Comparison of ENCODE assay signal across 11 cellular contexts in genomic region chr5:93675458-93676450, GRCh38.
A peak's percentile ranks its signal among the peaks of the same experiment; 100 is the strongest.
DNase-seq lines count a peak whose midpoint lies in the region; ATAC-seq and TF ChIP-seq lines count a peak whose summit lies in the region.
"Had no signal": no experiment of that assay in that cellular context is flagged by ENCODE, and none has a peak within 500 bp of the region (broad histone marks: within the 10 kb centered on the region; RNA-seq: fewer than 3 reads in every experiment).

No MANE protein-coding gene starts in this region.

- H3K4me3 Mint-ChIP-seq in CD4-positive, alpha-beta memory T cell, result no peak overlapping the region
- H3K4me3 Mint-ChIP-seq: neural crest cell had no signal

- H3K4me1 ChIP-seq in gastroesophageal sphincter (peaks cover 0 to 14% (median 0%) of the 10 kb centered on the region in 3 donors), left lung (peaks cover 0 to 7% of the 10 kb centered on the region in 2 donors)
- H3K4me1 ChIP-seq in CD4-positive, alpha-beta memory T cell (ENCODE audit: insufficient read depth, low read length), result no peaks in the 10 kb centered on the region

- 67 to 75% methylated on average over 1 of the region's 1 CpG for WGBS in gastroesophageal sphincter (ENCODE audit: low coverage in 1 of 2), 2 donors

- H3K4me3 ChIP-seq in gastroesophageal sphincter (no peak overlapping the region), left lung (no peak overlapping the region)
- H3K4me3 ChIP-seq in CD4-positive, alpha-beta memory T cell (ENCODE audit: low read length in 2 of 2), result no peak overlapping the region

- peaks cover 0 to 2% (median 0%) of the 10 kb centered on the region in 8 donors for H3K9me3 Mint-ChIP-seq in CD4-positive, alpha-beta memory T cell
- H3K9me3 Mint-ChIP-seq: neural crest cell had no signal

- TF ChIP-seq EP300 in gastroesophageal sphincter (IDR thresholded peaks at IDR 0.05), result no peak

- H3K4me1 Mint-ChIP-seq in CD4-positive, alpha-beta memory T cell, result peaks cover 0 to 3% (median 0%) of the 10 kb centered on the region in 4 donors

- no peaks in the 10 kb centered on the region for H3K36me3 ChIP-seq in gastroesophageal sphincter
- no peaks in the 10 kb centered on the region for H3K36me3 ChIP-seq in left lung
- no peaks in the 10 kb centered on the region for H3K36me3 ChIP-seq in CD4-positive, alpha-beta memory T cell (ENCODE audit: insufficient read depth, low read length)

- H3K27ac Mint-ChIP-seq in CD4-positive, alpha-beta memory T cell, result peak overlapping the region in 2 of 7 donors; percentile 29 to 39

- peaks cover 1 to 7% of the 10 kb centered on the region in 2 donors for H3K36me3 Mint-ChIP-seq in CD4-positive, alpha-beta memory T cell

- TF ChIP-seq POLR2A in gastroesophageal sphincter (IDR thresholded peaks at IDR 0.05), result no peak

- peak; percentile 58 for ATAC-seq in GM19324 (IDR thresholded peaks at IDR 0.05; ENCODE audit: low FRiP score, unreplicated experiment)
- ATAC-seq in HG02678 (IDR thresholded peaks at IDR 0.05; ENCODE audit: unreplicated experiment), result peak; percentile 58
- ATAC-seq in gastroesophageal sphincter, result no peak
- ATAC-seq in left lung, result no peak

- H3K27ac ChIP-seq in gastroesophageal sphincter, result no peak overlapping the region
- no peak overlapping the region for H3K27ac ChIP-seq in left lung
- H3K27ac ChIP-seq in CD4-positive, alpha-beta memory T cell (ENCODE audit: low read depth, low read length), result no peak overlapping the region

- CTCF ChIA-PET in CD4-positive, alpha-beta memory T cell (lab: Charles Lee; ENCODE audit: partially characterized antibody), result no interaction called here

- H3K27me3 ChIP-seq in gastroesophageal sphincter (no peaks in the 10 kb centered on the region), left lung (no peaks in the 10 kb centered on the region)
- H3K27me3 ChIP-seq in CD4-positive, alpha-beta memory T cell (ENCODE audit: insufficient read depth, low read length), result no peaks in the 10 kb centered on the region

- no peaks in the 10 kb centered on the region for H3K27me3 Mint-ChIP-seq in CD4-positive, alpha-beta memory T cell

- POLR2A ChIA-PET in CD4-positive, alpha-beta memory T cell (lab: Charles Lee; ENCODE audit: partially characterized antibody), result no interaction called here

- DNase-seq in NAMALWA (ENCODE audit: low spot score), result peak; percentile 19
- peak; percentile 41 for DNase-seq in left kidney (ENCODE audit: low read depth, low spot score)
- no peak for DNase-seq in posterior vena cava (ENCODE audit: low spot score)
- no peak for DNase-seq in left lung
- no peak for DNase-seq in CD4-positive, alpha-beta memory T cell
- DNase-seq: activated CD4-positive, alpha-beta T cell treated with anti-CD3 and anti-CD28 coated beads, Interleukin-2, amount 50 U/mL, for 4 hours; GDM1 had no signal

- TF ChIP-seq CTCF in gastroesophageal sphincter (IDR thresholded peaks at IDR 0.05), result no peak
- TF ChIP-seq CTCF in left lung (IDR thresholded peaks at IDR 0.05), result no peak

- no peaks in the 10 kb centered on the region for H3K9me3 ChIP-seq in gastroesophageal sphincter
- H3K9me3 ChIP-seq in left lung, result no peaks in the 10 kb centered on the region
- H3K9me3 ChIP-seq in CD4-positive, alpha-beta memory T cell (ENCODE audit: control insufficient read depth in 1 of 2, low read length in 2 of 2), result no peaks in the 10 kb centered on the region

- intact Hi-C loops in posterior vena cava (cut with DNase I), result no loop called here
- intact Hi-C loops in left lung (cut with DNase I), result no loop called here
- intact Hi-C loops in CD4-positive, alpha-beta memory T cell (cut with micrococcal nuclease), result no loop called here

Comparison
In these comparisons a context has a peak if more than half of its experiments do, and no peak if none do; other contexts are left out.
1. ATAC-seq: peak in GM19324 (single experiment) and HG02678 (single experiment); none in gastroesophageal sphincter (single experiment) and left lung (single experiment).
2. DNase-seq: peak in NAMALWA (single experiment) and left kidney (single experiment); none in posterior vena cava (single experiment), left lung (0 of 2) and CD4-positive, alpha-beta memory T cell (0 of 5).